ENCODE assay signal across 10 cellular contexts in the genomic region with DNA sequence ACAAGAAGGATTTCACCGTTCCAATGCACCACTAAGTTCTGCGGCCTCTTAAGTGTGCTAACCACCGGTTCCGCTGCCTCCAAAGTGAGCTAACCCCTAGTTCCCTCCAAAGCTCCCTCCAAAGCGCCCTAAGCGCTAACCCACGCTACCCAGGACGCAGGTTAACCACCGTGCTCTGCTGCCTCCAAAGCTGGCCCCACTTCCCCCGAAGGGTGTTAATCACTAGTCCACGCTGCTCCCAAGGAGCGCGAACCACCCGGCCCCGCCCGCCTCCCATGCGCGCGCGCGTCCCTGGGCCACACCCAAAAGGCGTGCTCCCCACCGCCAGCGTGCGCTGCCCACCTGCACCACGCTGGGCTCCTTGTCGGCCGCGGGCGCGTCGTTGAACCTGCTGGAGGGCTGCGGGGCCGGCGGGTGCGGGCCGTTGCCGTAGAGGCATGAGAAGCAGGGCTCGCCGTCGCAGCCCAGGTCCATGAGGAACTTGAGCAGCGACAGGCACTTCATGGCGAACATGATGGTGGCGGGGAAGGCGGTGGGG. TPM values are rescaled to one million over a fixed set of nuclear protein-coding genes. Genes with fewer than 3 reads are reported as not detected.
DNase-seq lines count a peak whose midpoint lies in the region; ATAC-seq and TF ChIP-seq lines count a peak whose summit lies in the region.
"Had no signal": no experiment of that assay in that cellular context is flagged by ENCODE, and none has a peak within 500 bp of the region (broad histone marks: within the 10 kb centered on the region; RNA-seq: fewer than 3 reads in every experiment).

No MANE protein-coding gene starts in this region.

- H3K4me1 ChIP-seq in hepatocyte (ENCODE audit: insufficient read depth) (no peaks in the 10 kb centered on the region), gastrocnemius medialis (peaks cover 42 to 46% of the 10 kb centered on the region in 2 donors)

- H3K79me2 ChIP-seq in hepatocyte: no peaks in the 10 kb centered on the region

- no peaks in the 10 kb centered on the region for H3K9me2 ChIP-seq in hepatocyte (replicated peaks; ENCODE audit: insufficient read depth)

- H3K4me2 ChIP-seq in hepatocyte: peak overlapping the region; percentile 86

- no peak overlapping the region for H3K27ac Mint-ChIP-seq in T-helper 17 cell

- H3K9me3 ChIP-seq in T-helper 17 cell (ENCODE audit: control insufficient read depth, low read length, poor library complexity, severe bottlenecking): no peaks in the 10 kb centered on the region
- no peaks in the 10 kb centered on the region for H3K9me3 ChIP-seq in hepatocyte (ENCODE audit: low read depth)
- no peaks in the 10 kb centered on the region for H3K9me3 ChIP-seq in gastrocnemius medialis

- H3K4me3 Mint-ChIP-seq in T-helper 17 cell: peak overlapping the region; percentile 73

- H3K27ac ChIP-seq in hepatocyte (no peak overlapping the region), gastrocnemius medialis (peak overlapping the region; percentile 97 to 100 (median 98))

- in situ Hi-C loops in gastrocnemius medialis (cut with MboI; ENCODE audit: low sequenced_read_pairs in 4 of 4): no loop called here

- H2AFZ ChIP-seq in hepatocyte: peak overlapping the region; percentile 28

- intact Hi-C loops in gastrocnemius medialis (cut with DNase I; ENCODE audit: low total_unique reads): loop anchor here (5.0 kb wide), 1 partner anchor 233 kb away; a partner anchor contains a TSS

- H3K4me3 ChIP-seq in hepatocyte (no peak overlapping the region), gastrocnemius medialis (no peak overlapping the region)

- TF ChIP-seq CTCF in hepatocyte (IDR thresholded peaks at IDR 0.05; ENCODE audit: poor library complexity): no peak
- no peak for TF ChIP-seq CTCF in gastrocnemius medialis (IDR thresholded peaks at IDR 0.05 in 4 of 5, conservative IDR thresholded peaks at IDR 0.05 in 1 of 5)

- WGBS in hepatocyte (ENCODE audit: low lambda C conversion rate, missing lambda C conversion rate): 58% methylated on average over 45 of the region's 45 CpGs

- H3K36me3 Mint-ChIP-seq in T-helper 17 cell (ENCODE audit: low read depth): peaks cover 3% of the 10 kb centered on the region

- ATAC-seq in T-helper 17 cell (no peak), gastrocnemius medialis (no peak), GM19463 (IDR thresholded peaks at IDR 0.05; ENCODE audit: unreplicated experiment) (no peak), GM21717 (IDR thresholded peaks at IDR 0.05; ENCODE audit: unreplicated experiment) (no peak)

- H3K27me3 Mint-ChIP-seq in T-helper 17 cell: no peaks in the 10 kb centered on the region

- no peaks in the 10 kb centered on the region for H4K20me1 ChIP-seq in hepatocyte (ENCODE audit: insufficient read depth, poor library complexity, severe bottlenecking)

- H3K36me3 ChIP-seq in hepatocyte (replicated peaks; ENCODE audit: insufficient read depth, low read depth): no peaks in the 10 kb centered on the region
- H3K36me3 ChIP-seq in gastrocnemius medialis: peaks cover 0 to 44% of the 10 kb centered on the region in 2 donors

- peaks cover 8% of the 10 kb centered on the region for H3K4me1 Mint-ChIP-seq in T-helper 17 cell

- peak; percentile 63 for DNase-seq in NCI-H748 (lab: John Stamatoyannopoulos, UW; ENCODE audit: unreplicated experiment)
- DNase-seq in NCI-H748 treated with DMSO at 0.1 percent for 48 hours (lab: John Stamatoyannopoulos, UW): no peak
- DNase-seq in T-helper 17 cell: no peak
- no peak for DNase-seq in hepatocyte (ENCODE audit: low spot score)
- no peak for DNase-seq in gastrocnemius medialis
- DNase-seq in D341Med (ENCODE audit: low spot score): no peak

- H3K27me3 ChIP-seq in hepatocyte (peaks cover 19% of the 10 kb centered on the region), gastrocnemius medialis (no peaks in the 10 kb centered on the region)

- TF ChIP-seq POLR2A in gastrocnemius medialis (IDR thresholded peaks at IDR 0.05): no peak

RNA-seq across cellular contexts. Expression of a gene that starts 11.7 kb away (rescaled TPM):
- total RNA-seq in T-helper 17 cell (not detected), hepatocyte (not detected in 2 replicates), gastrocnemius medialis (not detected)
- polyA plus RNA-seq in hepatocyte: 0.90 TPM in 1 of 2 replicates, not detected in the other
- total RNA-seq: A172, renal cortical epithelial cell had no signal

RNA-seq across cellular contexts. Expression of a gene that starts 37.5 kb away (rescaled TPM):
- total RNA-seq in T-helper 17 cell (1 to 10 TPM; 2.3 to 6.5 TPM), hepatocyte (0.53 and 1.8 TPM in 2 replicates), gastrocnemius medialis (100 to 1,000 TPM; 335 to 819 (median 539) TPM)
- polyA plus RNA-seq in hepatocyte: 0.27 and 0.32 TPM in 2 replicates
- total RNA-seq: A172 had no signal

RNA-seq across cellular contexts. Expression of a gene that starts 58.3 kb away (rescaled TPM):
- not detected for total RNA-seq in T-helper 17 cell
- total RNA-seq in hepatocyte: not detected in 2 replicates
- not detected in 2 replicates for polyA plus RNA-seq in hepatocyte
- under 1 TPM in 2 of 4 donors, not detected in 2; 0.56 to 0.61 TPM for total RNA-seq in gastrocnemius medialis
- total RNA-seq: A172, renal cortical epithelial cell had no signal

Comparison
In these comparisons a context has a peak if more than half of its experiments do, and no peak if none do; other contexts are left out.
1. RNA of a gene that starts 37.5 kb away (total RNA-seq): 335 to 819 TPM in gastrocnemius medialis; 2.3 to 6.5 TPM in T-helper 17 cell and 0.53 to 1.8 TPM in hepatocyte; every median in the first group is over 10 times any median in the second.